18 cellular contexts compared by ENCODE assay signal in genomic region chr4:158930573-158930972, GRCh38.
DNase-seq lines count a peak whose midpoint lies in the region; ATAC-seq, FAIRE-seq and TF ChIP-seq lines count a peak whose summit lies in the region.
"Had no signal": no experiment of that assay in that cellular context is flagged by ENCODE, and none has a peak within 500 bp of the region (broad histone marks: within the 10 kb centered on the region; RNA-seq: fewer than 3 reads in every experiment).

No MANE protein-coding gene starts in this region.

- TF ChIP-seq CTCF in RWPE2 (IDR thresholded peaks at IDR 0.05; ENCODE audit: poor library complexity, severe bottlenecking) = no peak
- no peak for TF ChIP-seq CTCF in fibroblast of mammary gland (conservative IDR thresholded peaks at IDR 0.05; ENCODE audit: control insufficient read depth, insufficient read depth, low read depth, low read length)
- TF ChIP-seq CTCF in D721Med (IDR thresholded peaks at IDR 0.05; ENCODE audit: insufficient read depth, missing control alignments) = no peak
- TF ChIP-seq CTCF in CD4-positive, alpha-beta T cell (IDR thresholded peaks at IDR 0.05) = no peak

- H3K27me3 ChIP-seq in RWPE2 (ENCODE audit: insufficient read depth, poor library complexity, severe bottlenecking) = no peaks in the 10 kb centered on the region
- no peaks in the 10 kb centered on the region for H3K27me3 ChIP-seq in CD4-positive, alpha-beta T cell (ENCODE audit: control insufficient read depth, insufficient read depth, low read length)

- H3K4me3 Mint-ChIP-seq in activated naive CD8-positive, alpha-beta T cell treated with anti-CD3 and anti-CD28 coated beads, Interleukin-2, amount 10 ng/mL, durations not matched to agents 7 days and 5 days = no peak overlapping the region
- no peak overlapping the region for H3K4me3 Mint-ChIP-seq in activated naive CD8-positive, alpha-beta T cell treated with anti-CD3 and anti-CD28 coated beads for 36 hours
- H3K4me3 Mint-ChIP-seq in CD4-positive, alpha-beta T cell = no peak overlapping the region

- H3K4me3 ChIP-seq in RWPE2 (ENCODE audit: severe bottlenecking) (no peak overlapping the region), fibroblast of mammary gland (ENCODE audit: control insufficient read depth, low read depth, low read length) (no peak overlapping the region)

- peaks cover under 1% of the 10 kb centered on the region for H3K27me3 Mint-ChIP-seq in activated naive CD8-positive, alpha-beta T cell treated with anti-CD3 and anti-CD28 coated beads, Interleukin-2, amount 10 ng/mL, durations not matched to agents 7 days and 5 days
- H3K27me3 Mint-ChIP-seq in activated naive CD8-positive, alpha-beta T cell treated with anti-CD3 and anti-CD28 coated beads for 36 hours = no peaks in the 10 kb centered on the region
- H3K27me3 Mint-ChIP-seq in CD4-positive, alpha-beta T cell = no peaks in the 10 kb centered on the region
- H3K27me3 Mint-ChIP-seq: activated naive CD4-positive, alpha-beta T cell treated with anti-CD3 and anti-CD28 coated beads, Interleukin-2, amount 50 U/mL, for 24 hours had no signal

- H3K27ac ChIP-seq in RWPE2 (ENCODE audit: poor library complexity, severe bottlenecking) = no peak overlapping the region
- no peak overlapping the region for H3K27ac ChIP-seq in CD4-positive, alpha-beta T cell (ENCODE audit: low read depth, low read length)
- H3K27ac ChIP-seq: C4-2B, HL-60 had no signal

- ATAC-seq in activated naive CD8-positive, alpha-beta T cell treated with anti-CD3 and anti-CD28 coated beads, Interleukin-2, amount 10 ng/mL, durations not matched to agents 7 days and 5 days (ENCODE audit: low read depth) = no peak
- peak; percentile 35; the same call in 1 of the 3 replicates for ATAC-seq in RWPE2 (ENCODE audit: low read depth)
- ATAC-seq in CD4-positive, alpha-beta T cell (ENCODE audit: poor library complexity) = no peak

- intact Hi-C loops in CD4-positive, alpha-beta T cell (cut with DNase I, micrococcal nuclease) = no loop called here

- H3K4me1 ChIP-seq in RWPE2 (ENCODE audit: insufficient read depth, poor library complexity, severe bottlenecking) = no peaks in the 10 kb centered on the region

- peaks cover 3% of the 10 kb centered on the region for H3K9me3 Mint-ChIP-seq in activated naive CD8-positive, alpha-beta T cell treated with anti-CD3 and anti-CD28 coated beads, Interleukin-2, amount 10 ng/mL, durations not matched to agents 7 days and 5 days
- H3K9me3 Mint-ChIP-seq in activated naive CD8-positive, alpha-beta T cell treated with anti-CD3 and anti-CD28 coated beads for 36 hours = peaks cover 3% of the 10 kb centered on the region
- H3K9me3 Mint-ChIP-seq in CD4-positive, alpha-beta T cell = no peaks in the 10 kb centered on the region
- H3K9me3 Mint-ChIP-seq: activated naive CD4-positive, alpha-beta T cell treated with anti-CD3 and anti-CD28 coated beads, Interleukin-2, amount 50 U/mL, for 24 hours had no signal

- H3K9me3 ChIP-seq in RWPE2 (ENCODE audit: severe bottlenecking) = peaks cover 2% of the 10 kb centered on the region
- H3K9me3 ChIP-seq in CD4-positive, alpha-beta T cell (ENCODE audit: control insufficient read depth, low read length) = no peaks in the 10 kb centered on the region

- POLR2A ChIA-PET in activated naive CD8-positive, alpha-beta T cell treated with anti-CD3 and anti-CD28 coated beads, Interleukin-2, amount 10 ng/mL, durations not matched to agents 7 days and 5 days (lab: Charles Lee) = no interaction called here
- POLR2A ChIA-PET in CD4-positive, alpha-beta T cell (lab: Charles Lee) = no interaction called here

- H3K36me3 ChIP-seq in RWPE2 (ENCODE audit: low read depth) = no peaks in the 10 kb centered on the region

- no peak for DNase-seq in activated naive CD8-positive, alpha-beta T cell treated with anti-CD3 and anti-CD28 coated beads, Interleukin-2, amount 10 ng/mL, durations not matched to agents 7 days and 5 days
- DNase-seq in activated naive CD8-positive, alpha-beta T cell treated with anti-CD3 and anti-CD28 coated beads for 36 hours = no peak
- DNase-seq in RWPE2 (ENCODE audit: low spot score) (no peak), fibroblast of mammary gland (ENCODE audit: low read depth) (peak; percentile 19), D721Med (ENCODE audit: insufficient read length, low spot score) (no peak), NCI-H748 (lab: John Stamatoyannopoulos, UW; ENCODE audit: unreplicated experiment) (no peak), NCI-H2227 treated with DMSO at 0.1 percent for 48 hours (lab: John Stamatoyannopoulos, UW) (no peak)
- DNase-seq in CD4-positive, alpha-beta T cell = no peak
- DNase-seq: activated T-cell treated with anti-CD3 and anti-CD28 coated beads for 4 hours, dermis blood vessel endothelial cell, NCI-H1930, NCI-H446 treated with DMSO at 0.1 percent for 48 hours, substantia nigra, SW 1271 had no signal

- no peaks in the 10 kb centered on the region for H3K36me3 Mint-ChIP-seq in activated naive CD8-positive, alpha-beta T cell treated with anti-CD3 and anti-CD28 coated beads, Interleukin-2, amount 10 ng/mL, durations not matched to agents 7 days and 5 days
- peaks cover 3% of the 10 kb centered on the region for H3K36me3 Mint-ChIP-seq in activated naive CD8-positive, alpha-beta T cell treated with anti-CD3 and anti-CD28 coated beads for 36 hours
- H3K36me3 Mint-ChIP-seq in CD4-positive, alpha-beta T cell (ENCODE audit: low read depth) = no peaks in the 10 kb centered on the region
- H3K36me3 Mint-ChIP-seq: activated naive CD4-positive, alpha-beta T cell treated with anti-CD3 and anti-CD28 coated beads, Interleukin-2, amount 50 U/mL, for 24 hours had no signal

- FAIRE-seq in D721Med (lab: Jason Lieb, UNC) = no peak
- FAIRE-seq: urothelium cell line had no signal

- H3K4me1 Mint-ChIP-seq in activated naive CD8-positive, alpha-beta T cell treated with anti-CD3 and anti-CD28 coated beads, Interleukin-2, amount 10 ng/mL, durations not matched to agents 7 days and 5 days = peaks cover 14% of the 10 kb centered on the region
- peaks cover 6% of the 10 kb centered on the region for H3K4me1 Mint-ChIP-seq in activated naive CD8-positive, alpha-beta T cell treated with anti-CD3 and anti-CD28 coated beads for 36 hours
- peaks cover 18% of the 10 kb centered on the region for H3K4me1 Mint-ChIP-seq in CD4-positive, alpha-beta T cell (ENCODE audit: low read depth)

- peak overlapping the region; percentile 70 for H3K27ac Mint-ChIP-seq in activated naive CD8-positive, alpha-beta T cell treated with anti-CD3 and anti-CD28 coated beads, Interleukin-2, amount 10 ng/mL, durations not matched to agents 7 days and 5 days
- no peak overlapping the region for H3K27ac Mint-ChIP-seq in activated naive CD8-positive, alpha-beta T cell treated with anti-CD3 and anti-CD28 coated beads for 36 hours
- H3K27ac Mint-ChIP-seq in CD4-positive, alpha-beta T cell = no peak overlapping the region
- H3K27ac Mint-ChIP-seq: activated naive CD4-positive, alpha-beta T cell treated with anti-CD3 and anti-CD28 coated beads, Interleukin-2, amount 50 U/mL, for 24 hours had no signal

- CTCF ChIA-PET in CD4-positive, alpha-beta T cell (lab: Charles Lee) = interaction anchor here (1.8 kb wide), 1 partner anchor 11 kb away, joined by 3 read pairs; no protein-coding TSS in a partner anchor
